Comparison of ENCODE assay signal across 9 cellular contexts in genomic region chr17:8859029-8859803, GRCh38. TPM values are rescaled to one million over a fixed set of nuclear protein-coding genes. Genes with fewer than 3 reads are reported as not detected.
A peak's percentile ranks its signal among the peaks of the same experiment; 100 is the strongest.
DNase-seq lines count a peak whose midpoint lies in the region; ATAC-seq, FAIRE-seq and TF ChIP-seq lines count a peak whose summit lies in the region.
"Had no signal": no experiment of that assay in that cellular context is flagged by ENCODE, and none has a peak within 500 bp of the region (broad histone marks: within the 10 kb centered on the region; RNA-seq: fewer than 3 reads in every experiment).

No MANE protein-coding gene starts in this region.

- H3K27me3 Mint-ChIP-seq in T-helper 2 cell treated with Interferon-gamma antibody and Interleukin-4, amounts not matched to agents 5 μg/mL and 100 μg/mL, for 36 hours (ENCODE audit: low read depth) = no peaks in the 10 kb centered on the region

- H3K4me1 ChIP-seq in ACC112 (ENCODE audit: control insufficient read depth, insufficient read depth, low read length, unreplicated experiment) = peaks cover 27% of the 10 kb centered on the region

- peak overlapping the region; percentile 72 for H3K27ac ChIP-seq in ACC112 (ENCODE audit: low read depth, low read length)

- H3K27me3 ChIP-seq in ACC112 (ENCODE audit: insufficient read depth, low read length) = no peaks in the 10 kb centered on the region

- H3K27ac Mint-ChIP-seq in T-helper 2 cell treated with Interferon-gamma antibody and Interleukin-4, amounts not matched to agents 5 μg/mL and 100 μg/mL, for 36 hours = peak overlapping the region; percentile 76

- peaks cover 45% of the 10 kb centered on the region for H3K36me3 Mint-ChIP-seq in T-helper 2 cell treated with Interferon-gamma antibody and Interleukin-4, amounts not matched to agents 5 μg/mL and 100 μg/mL, for 36 hours (ENCODE audit: low read depth)

- no peak; the same call in 1 of the 2 replicates for TF ChIP-seq POLR2A in GM12891 (IDR thresholded peaks at IDR 0.05; ENCODE audit: low read depth, low read length)

- peak overlapping the region; percentile 18 for H3K4me3 Mint-ChIP-seq in T-helper 2 cell treated with Interferon-gamma antibody and Interleukin-4, amounts not matched to agents 5 μg/mL and 100 μg/mL, for 36 hours

- no peaks in the 10 kb centered on the region for H3K36me3 ChIP-seq in ACC112 (ENCODE audit: insufficient read depth, low read length)

- H3K4me3 ChIP-seq in ACC112 (ENCODE audit: low read depth, low read length) = no peak overlapping the region

- ATAC-seq in GM19455 (IDR thresholded peaks at IDR 0.05; ENCODE audit: unreplicated experiment) = no peak
- no peak for ATAC-seq in HG03342 (IDR thresholded peaks at IDR 0.05; ENCODE audit: unreplicated experiment)

- H3K4me1 Mint-ChIP-seq in T-helper 2 cell treated with Interferon-gamma antibody and Interleukin-4, amounts not matched to agents 5 μg/mL and 100 μg/mL, for 36 hours (ENCODE audit: low read depth) = peaks cover 55% of the 10 kb centered on the region

- no peak overlapping the region for H2AFZ ChIP-seq in ACC112 (ENCODE audit: low read length, unreplicated experiment)

- FAIRE-seq in GM12891 (lab: Jason Lieb, UNC) = peak; percentile 93

- H3K9me3 Mint-ChIP-seq in T-helper 2 cell treated with Interferon-gamma antibody and Interleukin-4, amounts not matched to agents 5 μg/mL and 100 μg/mL, for 36 hours = no peaks in the 10 kb centered on the region

- DNase-seq in GM12891 (ENCODE audit: insufficient read length, low spot score) (no peak), iris pigment epithelial cell (ENCODE audit: low read depth) (peak; percentile 52), mucosa of gallbladder (ENCODE audit: low spot score) (no peak), cerebellar nuclear complex (lab: John Stamatoyannopoulos, UW) (no peak)
- DNase-seq in T-helper 2 cell treated with Interferon-gamma antibody and Interleukin-4, amounts not matched to agents 5 μg/mL and 100 μg/mL, for 36 hours (ENCODE audit: low spot score) = peak; percentile 62
- DNase-seq: stimulated activated CD4-positive, alpha-beta T cell treated with anti-CD3 and anti-CD28 coated beads, Interleukin-12 subunit alpha, Interleukin-12 subunit beta, amount 100 ng/mL, for 4 hours had no signal

- H3K79me2 ChIP-seq in ACC112 (ENCODE audit: control insufficient read depth, insufficient read depth, low read length, unreplicated experiment) = no peaks in the 10 kb centered on the region

TF ChIP-seq in GM12891, 5 proteins besides CTCF, POLR2A, EP300 and RAD21:
- peak; percentile 68; the same call in 1 of the 2 replicates for TF ChIP-seq POLR2AphosphoS5 (IDR thresholded peaks at IDR 0.05; ENCODE audit: low read depth, low read length)
- TF ChIP-seq PAX5 (IDR thresholded peaks at IDR 0.05; ENCODE audit: insufficient read depth, low read length, severe bottlenecking) = no peak
- TF ChIP-seq TAF1 (IDR thresholded peaks at IDR 0.05; ENCODE audit: low read depth, low read length) = 0 out of 2 replicates have a peak, but pooled peaks have one; percentile 20
- peak; percentile 29; the same call in 1 of the 2 replicates for TF ChIP-seq POU2F2 (IDR thresholded peaks at IDR 0.05; ENCODE audit: low read depth, low read length)
- no peak for TF ChIP-seq SPI1 (IDR thresholded peaks at IDR 0.05; ENCODE audit: low read depth, low read length)

RNA-seq across cellular contexts. Expression of gene PIK3R6, which starts 8.3 kb away (rescaled TPM):
- 115 TPM for polyA plus RNA-seq in GM12891 (2012; ENCODE audit: low read depth, missing spikeins)
- total RNA-seq in mucosa of gallbladder = 2.8 TPM

Comparison
In these comparisons a context has a peak if more than half of its experiments do, and no peak if none do; other contexts are left out.
1. DNase-seq: peak in T-helper 2 cell treated with Interferon-gamma antibody and Interleukin-4, amounts not matched to agents 5 μg/mL and 100 μg/mL, for 36 hours (single experiment) and iris pigment epithelial cell (single experiment); none in GM12891 (single experiment), mucosa of gallbladder (single experiment) and cerebellar nuclear complex (0 of 2).